18 cellular contexts compared by ENCODE assay signal in the genomic region with DNA sequence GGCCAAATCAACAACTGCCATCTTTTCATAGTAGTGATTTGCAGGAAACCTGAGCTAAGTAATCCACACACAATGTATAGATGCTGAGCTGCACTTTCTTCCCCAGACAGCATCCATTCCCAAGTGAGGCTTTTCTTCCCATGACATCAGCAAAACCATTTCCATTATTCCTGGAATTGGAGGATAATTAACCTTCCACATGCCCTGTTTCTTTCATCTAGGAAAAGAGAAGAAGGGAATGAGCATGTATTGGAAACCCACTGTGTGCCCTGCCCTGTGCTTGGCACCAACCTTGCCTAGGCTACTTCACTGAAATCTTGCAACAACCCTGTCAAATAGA.
DNase-seq lines count a peak whose midpoint lies in the region; ATAC-seq and TF ChIP-seq lines count a peak whose summit lies in the region.
"Had no signal": no experiment of that assay in that cellular context is flagged by ENCODE, and none has a peak within 500 bp of the region (broad histone marks: within the 10 kb centered on the region; RNA-seq: fewer than 3 reads in every experiment).

No MANE protein-coding gene starts in this region.

- H3K9me3 Mint-ChIP-seq in GM23338 (peaks cover 5% of the 10 kb centered on the region; the same call in 2 of the 3 replicates), mesothelial cell of epicardium (peaks cover 15% of the 10 kb centered on the region)
- H3K9me3 Mint-ChIP-seq: CD14-positive monocyte, IgD-negative memory B cell had no signal

- no peaks in the 10 kb centered on the region for H3K36me3 Mint-ChIP-seq in GM23338 (ENCODE audit: low read depth)
- no peaks in the 10 kb centered on the region for H3K36me3 Mint-ChIP-seq in mesothelial cell of epicardium
- H3K36me3 Mint-ChIP-seq: CD14-positive monocyte, IgD-negative memory B cell had no signal

- H3K27ac ChIP-seq in GM23338 (ENCODE audit: low read depth), result no peak overlapping the region
- peak overlapping the region; percentile 58 for H3K27ac ChIP-seq in SJSA1
- H3K27ac ChIP-seq: SK-N-MC had no signal

- no peaks in the 10 kb centered on the region for H3F3A ChIP-seq in GM23338 (replicated peaks; ENCODE audit: low read depth)

- H4K20me1 ChIP-seq in GM23338 (replicated peaks; ENCODE audit: insufficient read depth), result no peaks in the 10 kb centered on the region

- TF ChIP-seq CTCF in GM23338 (conservative IDR thresholded peaks at IDR 0.05; ENCODE audit: low read depth in 2 of 2) (no peak), mesothelial cell of epicardium (IDR thresholded peaks at IDR 0.05; ENCODE audit: unreplicated experiment) (no peak)

- H3K27me3 ChIP-seq in GM23338 (ENCODE audit: insufficient read depth), result no peaks in the 10 kb centered on the region
- H3K27me3 ChIP-seq in SJSA1 (replicated peaks), result no peaks in the 10 kb centered on the region

- H3K79me2 ChIP-seq in GM23338 (replicated peaks; ENCODE audit: insufficient read depth), result no peaks in the 10 kb centered on the region

- no peaks in the 10 kb centered on the region for H3K4me1 ChIP-seq in GM23338 (ENCODE audit: insufficient read depth)
- H3K4me1 ChIP-seq in SJSA1 (replicated peaks), result peaks cover 70% of the 10 kb centered on the region

- H3K4me3 ChIP-seq in GM23338, result no peak overlapping the region
- no peak overlapping the region for H3K4me3 ChIP-seq in SJSA1
- H3K4me3 ChIP-seq: SK-N-MC had no signal

- DNase-seq in GM23338 (ENCODE audit: low spot score) (no peak), SJSA1 (ENCODE audit: low read depth in 1 of 2, low spot score in 2 of 2) (no peak), mesothelial cell of epicardium (ENCODE audit: low spot score in 2 of 2, unreplicated experiment in 2 of 2) (no peak), anterior cingulate cortex (lab: John Stamatoyannopoulos, UW) (no peak), sciatic nerve (ENCODE audit: low spot score) (no peak)
- DNase-seq in effector CD8-positive, alpha-beta T cell (lab: John Stamatoyannopoulos, UW), result no peak
- DNase-seq: ACHN, GF-D8, HCEC 1CT, NCI-H1694, NCI-H2081 treated with DMSO at 0.1 percent for 48 hours, NCI-H2171 treated with DMSO at 0.1 percent for 48 hours, NCI-H524 treated with DMSO at 0.1 percent for 48 hours, NCI-H82 had no signal

- peaks cover 3% of the 10 kb centered on the region for H3K27me3 Mint-ChIP-seq in GM23338 (ENCODE audit: insufficient read depth, low read depth, poor library complexity)
- H3K27me3 Mint-ChIP-seq in mesothelial cell of epicardium (ENCODE audit: low read depth), result no peaks in the 10 kb centered on the region

- peaks cover 18% of the 10 kb centered on the region for H3K4me1 Mint-ChIP-seq in GM23338
- H3K4me1 Mint-ChIP-seq in mesothelial cell of epicardium, result peaks cover 49% of the 10 kb centered on the region

- no peak overlapping the region for H3K27ac Mint-ChIP-seq in GM23338
- H3K27ac Mint-ChIP-seq in mesothelial cell of epicardium, result peak overlapping the region; percentile 39
- H3K27ac Mint-ChIP-seq: IgD-negative memory B cell had no signal

- no peaks in the 10 kb centered on the region for H3K9me3 ChIP-seq in SJSA1 (replicated peaks)

- intact Hi-C loops in sciatic nerve (cut with DNase I), result no loop called here

- peak overlapping the region; percentile 78; the same call in 1 of the 2 replicates for H2AFZ ChIP-seq in GM23338

- H3K4me2 ChIP-seq in GM23338, result no peak overlapping the region

- no peak for ATAC-seq in GM23338
- ATAC-seq in GM21786 (IDR thresholded peaks at IDR 0.05; ENCODE audit: unreplicated experiment), result no peak
- ATAC-seq in sciatic nerve, result no peak

- H3K4me3 Mint-ChIP-seq in GM23338 (no peak overlapping the region), mesothelial cell of epicardium (no peak overlapping the region)
- H3K4me3 Mint-ChIP-seq: CD14-positive monocyte, IgD-negative memory B cell had no signal

- H3K9me2 ChIP-seq in GM23338 (ENCODE audit: insufficient read depth), result no peaks in the 10 kb centered on the region

- H3K36me3 ChIP-seq in GM23338 (ENCODE audit: insufficient read depth), result no peaks in the 10 kb centered on the region
- no peaks in the 10 kb centered on the region for H3K36me3 ChIP-seq in SJSA1

TF ChIP-seq in GM23338, 12 proteins besides CTCF, POLR2A, EP300 and RAD21:
- TF ChIP-seq EZH2 (IDR thresholded peaks at IDR 0.05; ENCODE audit: low read depth, unreplicated experiment) (no peak), NANOG (IDR thresholded peaks at IDR 0.05; ENCODE audit: borderline replicate concordance) (no peak)
